ENCODE assay signal across 8 cellular contexts in genomic region chr2:190023860-190024259, GRCh38. TPM values are rescaled to one million over a fixed set of nuclear protein-coding genes. Genes with fewer than 3 reads are reported as not detected.
A peak's percentile ranks its signal among the peaks of the same experiment; 100 is the strongest.
DNase-seq lines count a peak whose midpoint lies in the region; ATAC-seq and TF ChIP-seq lines count a peak whose summit lies in the region.

No MANE protein-coding gene starts in this region.

- peak; percentile 5 for DNase-seq in AG08396 (ENCODE audit: low spot score)
- DNase-seq in GM12865 (ENCODE audit: low read depth): peak; percentile 48
- DNase-seq in KBM-7: peak; percentile 58
- peak; percentile 57 for DNase-seq in RPMI8226
- DNase-seq in fibroblast of lung (ENCODE audit: low read depth in 2 of 2): peak; percentile 31 to 59
- peak; percentile 45 for DNase-seq in renal cortical epithelial cell (ENCODE audit: low read depth)
- no peak for DNase-seq in activated naive CD8-positive, alpha-beta T cell treated with anti-CD3 and anti-CD28 coated beads, Interleukin-2, amount 50 U/mL, for 24 hours
- no peak for DNase-seq in UCSD-AML1 (lab: John Stamatoyannopoulos, UW; ENCODE audit: unreplicated experiment)

- no peaks in the 10 kb centered on the region for H3K36me3 Mint-ChIP-seq in activated naive CD8-positive, alpha-beta T cell treated with anti-CD3 and anti-CD28 coated beads, Interleukin-2, amount 50 U/mL, for 24 hours (ENCODE audit: low read depth)

- ATAC-seq in activated naive CD8-positive, alpha-beta T cell treated with anti-CD3 and anti-CD28 coated beads, Interleukin-2, amount 50 U/mL, for 24 hours: no peak

- H4K20me1 ChIP-seq in fibroblast of lung (ENCODE audit: control insufficient read depth, extremely low read depth, insufficient read depth, low read length): no peaks in the 10 kb centered on the region

- no peak overlapping the region for H3K27ac ChIP-seq in fibroblast of lung (ENCODE audit: insufficient read depth, low read length)

- H3K27me3 Mint-ChIP-seq in activated naive CD8-positive, alpha-beta T cell treated with anti-CD3 and anti-CD28 coated beads, Interleukin-2, amount 50 U/mL, for 24 hours: peaks cover 19% of the 10 kb centered on the region

- no peak overlapping the region for H3K4me2 ChIP-seq in fibroblast of lung (ENCODE audit: extremely low read depth, insufficient read depth, low read length)

- no peaks in the 10 kb centered on the region for H3K9me3 ChIP-seq in fibroblast of lung (ENCODE audit: control insufficient read depth, insufficient read depth, low read depth, low read length)

- H3K9ac ChIP-seq in fibroblast of lung (ENCODE audit: insufficient read depth, low read length): no peak overlapping the region

- H2AFZ ChIP-seq in fibroblast of lung (ENCODE audit: low read length): no peak overlapping the region

- H3K36me3 ChIP-seq in fibroblast of lung (ENCODE audit: control insufficient read depth, insufficient read depth, low read length): no peaks in the 10 kb centered on the region

- no peaks in the 10 kb centered on the region for H3K79me2 ChIP-seq in fibroblast of lung (ENCODE audit: control insufficient read depth, insufficient read depth, low read length)

- H3K9me3 Mint-ChIP-seq in activated naive CD8-positive, alpha-beta T cell treated with anti-CD3 and anti-CD28 coated beads, Interleukin-2, amount 50 U/mL, for 24 hours: no peaks in the 10 kb centered on the region

- TF ChIP-seq CTCF in GM12865 (IDR thresholded peaks at IDR 0.05; ENCODE audit: insufficient read depth, low read depth, low read length, missing control alignments) (peak; percentile 33), fibroblast of lung (conservative IDR thresholded peaks at IDR 0.05 in 1 of 2, IDR thresholded peaks at IDR 0.05 in 1 of 2; ENCODE audit: low read depth in 1 of 2, low read length in 2 of 2) (peak; percentile 19 to 56)

- H3K4me3 ChIP-seq in GM12865 (ENCODE audit: low read depth, low read length): no peak overlapping the region
- H3K4me3 ChIP-seq in fibroblast of lung (replicated peaks in 1 of 4; ENCODE audit: control extremely low read depth in 1 of 4, insufficient read depth in 1 of 4, low read depth in 3 of 4, low read length in 4 of 4): no peak overlapping the region

- H3K4me1 Mint-ChIP-seq in activated naive CD8-positive, alpha-beta T cell treated with anti-CD3 and anti-CD28 coated beads, Interleukin-2, amount 50 U/mL, for 24 hours: no peaks in the 10 kb centered on the region

- H3K4me1 ChIP-seq in fibroblast of lung (ENCODE audit: control insufficient read depth, extremely low read depth, insufficient read depth, low read length): no peaks in the 10 kb centered on the region

- in situ Hi-C loops in KBM-7 (cut with MboI; ENCODE audit: low pct_unique_long_range_greater_than_20kb, low sequenced_read_pairs): no loop called here

- H3K4me3 Mint-ChIP-seq in activated naive CD8-positive, alpha-beta T cell treated with anti-CD3 and anti-CD28 coated beads, Interleukin-2, amount 50 U/mL, for 24 hours: no peak overlapping the region

- H3K27ac Mint-ChIP-seq in activated naive CD8-positive, alpha-beta T cell treated with anti-CD3 and anti-CD28 coated beads, Interleukin-2, amount 50 U/mL, for 24 hours: no peak overlapping the region

- peaks cover 4% of the 10 kb centered on the region for H3K27me3 ChIP-seq in fibroblast of lung (ENCODE audit: control insufficient read depth, insufficient read depth, low read length)

RNA-seq across cellular contexts. Expression of gene MSTN, which starts 38.7 kb away (rescaled TPM):
- total RNA-seq in fibroblast of lung (0.26 and 3.1 TPM in 2 replicates), renal cortical epithelial cell (0.15 TPM in 1 of 2 replicates, not detected in the other)
- 0.81 and 19.6 TPM in 2 replicates for polyA plus RNA-seq in fibroblast of lung
- 0.41 and 10.4 TPM in 2 replicates for polyA plus RNA-seq in fibroblast of lung (2012)
- polyA minus RNA-seq in fibroblast of lung (ENCODE audit: low replicate concordance): 2.0 TPM in 1 of 2 replicates, not detected in the other

Comparison
In these comparisons a context has a peak if more than half of its experiments do, and no peak if none do; other contexts are left out.
1. DNase-seq: peak in AG08396 (single experiment), GM12865 (single experiment), KBM-7 (single experiment), RPMI8226 (single experiment), fibroblast of lung (2 of 2) and renal cortical epithelial cell (single experiment); none in activated naive CD8-positive, alpha-beta T cell treated with anti-CD3 and anti-CD28 coated beads, Interleukin-2, amount 50 U/mL, for 24 hours (single experiment) and UCSD-AML1 (single experiment).